1 cellular context compared by ENCODE assay signal in the genomic region with DNA sequence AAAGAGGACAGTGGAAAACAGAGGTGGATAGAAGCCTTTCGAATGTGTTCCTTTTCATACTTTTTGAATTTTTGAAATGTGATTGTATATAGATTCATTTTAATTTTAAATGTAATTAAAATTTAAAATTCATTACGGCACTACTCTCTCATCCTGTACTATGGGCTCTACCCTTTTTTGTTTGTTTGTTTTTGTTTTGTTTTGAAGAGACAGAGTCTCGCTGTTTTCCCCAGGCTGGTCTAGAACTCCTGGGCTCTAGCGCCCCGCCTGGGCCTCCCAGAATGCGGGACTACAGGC.
TF ChIP-seq lines count a peak whose summit lies in the region.

No MANE protein-coding gene starts in this region.

TF ChIP-seq in endothelial cell of umbilical vein, 7 proteins besides CTCF, POLR2A, EP300 and RAD21:
- TF ChIP-seq, protein P1, sequence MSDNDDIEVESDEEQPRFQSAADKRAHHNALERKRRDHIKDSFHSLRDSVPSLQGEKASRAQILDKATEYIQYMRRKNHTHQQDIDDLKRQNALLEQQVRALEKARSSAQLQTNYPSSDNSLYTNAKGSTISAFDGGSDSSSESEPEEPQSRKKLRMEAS (IDR thresholded peaks at IDR 0.05; ENCODE audit: insufficient read depth, insufficient read length): no peak
- no peak for TF ChIP-seq POLR2AphosphoS5 (IDR thresholded peaks at IDR 0.05; ENCODE audit: insufficient read depth, low read depth, low read length)
- no peak for TF ChIP-seq JUN (IDR thresholded peaks at IDR 0.05; ENCODE audit: borderline replicate concordance, insufficient read depth, insufficient read length, low read depth)
- no peak for TF ChIP-seq EZH2 (IDR thresholded peaks at IDR 0.05; ENCODE audit: borderline replicate concordance, low read depth, low read length, severe bottlenecking)
- TF ChIP-seq MYC (IDR thresholded peaks at IDR 0.05; ENCODE audit: low read depth, low read length): no peak
- TF ChIP-seq FOS (IDR thresholded peaks at IDR 0.05; ENCODE audit: borderline replicate concordance, insufficient read depth, low read length): no peak
- no peak for TF ChIP-seq GATA2 (IDR thresholded peaks at IDR 0.05; ENCODE audit: insufficient read depth, insufficient read length, low read depth, low read length)
